9 cellular contexts compared by ENCODE assay signal in genomic region chr7:135692606-135693005, GRCh38. TPM values are rescaled to one million over a fixed set of nuclear protein-coding genes. Genes with fewer than 3 reads are reported as not detected.
"Had no signal": no experiment of that assay in that cellular context is flagged by ENCODE, and none has a peak within 500 bp of the region (broad histone marks: within the 10 kb centered on the region; RNA-seq: fewer than 3 reads in every experiment).

No MANE protein-coding gene starts in this region.

RNA-seq across cellular contexts. Expression of gene SLC13A4, which starts 35.4 kb away (rescaled TPM):
- total RNA-seq: naive thymus-derived CD4-positive, alpha-beta T cell; natural killer cell; pancreas; pulmonary artery endothelial cell; skeletal muscle tissue; upper lobe of right lung; urinary bladder had no signal

RNA-seq across cellular contexts. Expression of gene FAM180A, which starts 56.0 kb away (rescaled TPM):
- total RNA-seq: naive thymus-derived CD4-positive, alpha-beta T cell; natural killer cell; occipital lobe; pulmonary artery endothelial cell had no signal
- polyA plus RNA-seq: naive thymus-derived CD4-positive, alpha-beta T cell; neural cell had no signal
